26 cellular contexts compared by ENCODE assay signal in genomic region chr4:17550549-17550948, GRCh38. TPM values are rescaled to one million over a fixed set of nuclear protein-coding genes. Genes with fewer than 3 reads are reported as not detected.
DNase-seq lines count a peak whose midpoint lies in the region; ATAC-seq, FAIRE-seq and TF ChIP-seq lines count a peak whose summit lies in the region.
"Had no signal": no experiment of that assay in that cellular context is flagged by ENCODE, and none has a peak within 500 bp of the region (broad histone marks: within the 10 kb centered on the region; RNA-seq: fewer than 3 reads in every experiment).

No MANE protein-coding gene starts in this region.

- peak overlapping the region; percentile 15 for H3K27ac Mint-ChIP-seq in progenitor cell of endocrine pancreas
- H3K27ac Mint-ChIP-seq: CD14-positive monocyte; CD4-positive, alpha-beta T cell; GM23338 had no signal

- H3K9me3 ChIP-seq in HepG2 (ENCODE audit: low read length): no peaks in the 10 kb centered on the region
- H3K9me3 ChIP-seq in right lobe of liver: no peaks in the 10 kb centered on the region
- no peaks in the 10 kb centered on the region for H3K9me3 ChIP-seq in upper lobe of right lung
- H3K9me3 ChIP-seq in prostate gland: no peaks in the 10 kb centered on the region
- H3K9me3 ChIP-seq: A549; BE2C; BLaER1 treated with 17β-estradiol and CSF1 and Interleukin-3, amounts not matched to agents 10 nM and 100 nM; HAP-1 had no signal

- H2AFZ ChIP-seq in HepG2 (ENCODE audit: low read length) (no peak overlapping the region), KMS-11 (ENCODE audit: low read depth) (no peak overlapping the region; the same call in 1 of the 2 replicates)
- H2AFZ ChIP-seq: GM23338 had no signal

- H3K4me3 ChIP-seq in HepG2 (replicated peaks in 1 of 3; ENCODE audit: insufficient read depth in 1 of 3, low read depth in 2 of 3, low read length in 3 of 3): no peak overlapping the region
- H3K4me3 ChIP-seq in right lobe of liver: no peak overlapping the region
- H3K4me3 ChIP-seq in KMS-11 (IDR thresholded peaks at IDR 0.05; ENCODE audit: insufficient read depth, low read depth, low read length): no peak overlapping the region
- no peak overlapping the region for H3K4me3 ChIP-seq in upper lobe of right lung
- H3K4me3 ChIP-seq in prostate gland: no peak overlapping the region
- H3K4me3 ChIP-seq: BLaER1 treated with 17β-estradiol and CSF1 and Interleukin-3, amounts not matched to agents 10 nM and 100 nM; GM12878; GM23338; HAP-1 had no signal

- POLR2A ChIA-PET in HepG2 (lab: Yijun Ruan, JAX): interaction anchor here (0.6 kb wide), 1 partner anchor 59 kb away, joined by 3 read pairs; no protein-coding TSS in a partner anchor

- no peak for TF ChIP-seq RAD21 in HepG2 (CRISPR knock-in tag; IDR thresholded peaks at IDR 0.05)

- H3K4me1 Mint-ChIP-seq in progenitor cell of endocrine pancreas (ENCODE audit: low read depth): peaks cover 19% of the 10 kb centered on the region
- H3K4me1 Mint-ChIP-seq: GM23338 had no signal

- H3K27ac ChIP-seq in HepG2 (ENCODE audit: extremely low read length, insufficient read depth, low read length) (no peak overlapping the region), right lobe of liver (no peak overlapping the region), KMS-11 (no peak overlapping the region), upper lobe of right lung (no peak overlapping the region), prostate gland (no peak overlapping the region)
- H3K27ac ChIP-seq: A549; BLaER1 treated with 17β-estradiol and CSF1 and Interleukin-3, amounts not matched to agents 10 nM and 100 nM had no signal

- H3K9ac ChIP-seq in HepG2 (ENCODE audit: insufficient read depth, low read depth, low read length) (no peak overlapping the region), KMS-11 (no peak overlapping the region)

- intact Hi-C loops in HepG2 (cut with micrococcal nuclease; ENCODE audit: unreplicated experiment) (no loop called here), right lobe of liver (cut with DNase I) (no loop called here), upper lobe of right lung (cut with DNase I) (no loop called here), prostate gland (cut with DNase I) (loop anchor here (10.0 kb wide), 1 partner anchor 254 kb away; no protein-coding TSS in a partner anchor)

- H3K27me3 ChIP-seq in HepG2 (ENCODE audit: control insufficient read depth in 1 of 2, insufficient read depth in 2 of 2, low read length in 2 of 2) (no peaks in the 10 kb centered on the region), right lobe of liver (no peaks in the 10 kb centered on the region), KMS-11 (ENCODE audit: insufficient read depth, low read depth) (no peaks in the 10 kb centered on the region), upper lobe of right lung (no peaks in the 10 kb centered on the region), prostate gland (replicated peaks; ENCODE audit: insufficient read depth) (no peaks in the 10 kb centered on the region)
- H3K27me3 ChIP-seq: BE2C; BLaER1 treated with 17β-estradiol and CSF1 and Interleukin-3, amounts not matched to agents 10 nM and 100 nM had no signal

- 98% methylated on average over 3 of the region's 3 CpGs for WGBS in HepG2 (ENCODE audit: low lambda C conversion rate)
- 57% methylated on average over 3 of the region's 3 CpGs for WGBS in right lobe of liver (ENCODE audit: insufficient coverage, low coverage, low lambda C conversion rate, missing lambda C conversion rate)
- WGBS in prostate gland: 79% methylated on average over 3 of the region's 3 CpGs

- no peak overlapping the region for H3K4me3 Mint-ChIP-seq in progenitor cell of endocrine pancreas (ENCODE audit: low read depth)
- H3K4me3 Mint-ChIP-seq: CD4-positive, alpha-beta T cell; GM23338 had no signal

- TF ChIP-seq EP300 in HepG2 (IDR thresholded peaks at IDR 0.05; ENCODE audit: low read depth in 2 of 2, low read length in 2 of 2) (no peak), HepG2 (CRISPR knock-in tag; IDR thresholded peaks at IDR 0.05; ENCODE audit: borderline replicate concordance) (no peak)

- FAIRE-seq in HepG2 (lab: Jason Lieb, UNC): no peak
- FAIRE-seq: A549, D721Med, GM12878, H54 had no signal

- TF ChIP-seq CTCF in HepG2 (CRISPR knock-in tag; IDR thresholded peaks at IDR 0.05) (no peak), right lobe of liver (IDR thresholded peaks at IDR 0.05) (no peak), KMS-11 (conservative IDR thresholded peaks at IDR 0.05; ENCODE audit: low read depth, low read length) (no peak), progenitor cell of endocrine pancreas (IDR thresholded peaks at IDR 0.05; ENCODE audit: unreplicated experiment) (no peak), upper lobe of right lung (IDR thresholded peaks at IDR 0.05) (no peak), prostate gland (IDR thresholded peaks at IDR 0.05) (no peak)

- H3K36me3 ChIP-seq in HepG2 (replicated peaks in 1 of 2; ENCODE audit: control insufficient read depth in 1 of 2, insufficient read depth in 2 of 2, low read length in 2 of 2) (no peaks in the 10 kb centered on the region), right lobe of liver (no peaks in the 10 kb centered on the region), KMS-11 (ENCODE audit: insufficient read depth) (no peaks in the 10 kb centered on the region), upper lobe of right lung (no peaks in the 10 kb centered on the region), prostate gland (no peaks in the 10 kb centered on the region)
- H3K36me3 ChIP-seq: BE2C; BLaER1 treated with 17β-estradiol and CSF1 and Interleukin-3, amounts not matched to agents 10 nM and 100 nM; HAP-1 had no signal

- no TSS peak for BruUV-seq in HepG2 (replicated peaks; lab: Mats Ljungman, UMichigan)

- H3K4me1 ChIP-seq in HepG2 (ENCODE audit: insufficient read depth, low read length): peaks cover 46% of the 10 kb centered on the region
- peaks cover 0 to 11% (median 0%) of the 10 kb centered on the region in 4 donors for H3K4me1 ChIP-seq in right lobe of liver
- H3K4me1 ChIP-seq in KMS-11 (ENCODE audit: low read depth, poor library complexity, severe bottlenecking): peaks cover 42% of the 10 kb centered on the region
- no peaks in the 10 kb centered on the region for H3K4me1 ChIP-seq in upper lobe of right lung
- H3K4me1 ChIP-seq in prostate gland (replicated peaks): no peaks in the 10 kb centered on the region
- H3K4me1 ChIP-seq: A549; BE2C; BLaER1 treated with 17β-estradiol and CSF1 and Interleukin-3, amounts not matched to agents 10 nM and 100 nM; HAP-1 had no signal

- H3K27me3 Mint-ChIP-seq in progenitor cell of endocrine pancreas: peaks cover 11% of the 10 kb centered on the region

- ATAC-seq in HepG2: no peak
- no peak for ATAC-seq in right lobe of liver
- no peak for ATAC-seq in GM18511 (IDR thresholded peaks at IDR 0.05; ENCODE audit: unreplicated experiment)
- ATAC-seq in upper lobe of right lung: no peak

- DNase-seq in HepG2 (ENCODE audit: low spot score) (no peak), right lobe of liver (no peak), RPMI8226 (peak; percentile 62), progenitor cell of endocrine pancreas (ENCODE audit: low spot score, unreplicated experiment) (no peak), upper lobe of right lung (no peak), prostate gland (ENCODE audit: low spot score) (no peak)
- DNase-seq: 8988T; ACHN; AML-193; BE2C; CD4-positive, alpha-beta T cell; CD8-positive, alpha-beta memory T cell; DMS 273 treated with DMSO at 0.1 percent for 48 hours; DMS79; EL; GDM1 had no signal

- CTCF ChIA-PET in HepG2 (lab: Yijun Ruan, JAX; ENCODE audit: low intra/inter-chr PET ratio, low total read pairs): no interaction called here

- H3K36me3 Mint-ChIP-seq in progenitor cell of endocrine pancreas (ENCODE audit: insufficient read depth): no peaks in the 10 kb centered on the region
- H3K36me3 Mint-ChIP-seq: CD14-positive monocyte had no signal

- no peaks in the 10 kb centered on the region for H3K9me3 Mint-ChIP-seq in progenitor cell of endocrine pancreas (ENCODE audit: low read depth)
- H3K9me3 Mint-ChIP-seq: CD14-positive monocyte; CD4-positive, alpha-beta T cell; CD8-positive, alpha-beta memory T cell; GM23338 had no signal

- no peak overlapping the region for H3K4me2 ChIP-seq in HepG2 (ENCODE audit: low read depth, low read length)
- H3K4me2 ChIP-seq in KMS-11: peak overlapping the region; percentile 36
- H3K4me2 ChIP-seq: GM23338 had no signal

- no peaks in the 10 kb centered on the region for H3K79me2 ChIP-seq in HepG2 (ENCODE audit: insufficient read depth, low read length)
- no peaks in the 10 kb centered on the region for H3K79me2 ChIP-seq in KMS-11 (ENCODE audit: insufficient read depth, low read depth)

- in situ Hi-C loops in HepG2 (cut with HindIII; ENCODE audit: extremely low pct_ligation_motif_present, low pct_unique_long_range_greater_than_20kb): loop anchor here (10.0 to 25.0 kb wide), 2 partner anchors 254 to 462 kb away; partner anchors contain the start of gene LCORL

- H4K20me1 ChIP-seq in HepG2 (ENCODE audit: insufficient read depth, low read length): no peaks in the 10 kb centered on the region
- no peaks in the 10 kb centered on the region for H4K20me1 ChIP-seq in KMS-11 (ENCODE audit: insufficient read depth)
- H4K20me1 ChIP-seq: BLaER1 treated with 17β-estradiol and CSF1 and Interleukin-3, amounts not matched to agents 10 nM and 100 nM had no signal

- no peak for TF ChIP-seq POLR2A in HepG2 (IDR thresholded peaks at IDR 0.05; ENCODE audit: insufficient read depth in 1 of 2, low read depth in 2 of 2, low read length in 2 of 2)
- TF ChIP-seq POLR2A in right lobe of liver (IDR thresholded peaks at IDR 0.05): no peak
- no peak for TF ChIP-seq POLR2A in prostate gland (IDR thresholded peaks at IDR 0.05)

RNA-seq across cellular contexts. Expression of gene LAP3, which starts 26.4 kb away (rescaled TPM):
- total RNA-seq in HepG2 (2016; rRNA removed; fragmentation: Illumina TruSeq; extraction: Trizol) (125 and 177 TPM in 2 replicates), right lobe of liver (100 to 1,000 TPM in 4 of 6 experiments, 10 to 100 TPM in 2; 70.9 to 138 (median 102) TPM), progenitor cell of endocrine pancreas (76.4 and 81.6 TPM in 2 replicates), upper lobe of right lung (97.6 TPM), prostate gland (10 to 100 TPM; 55.8 to 98.1 TPM)
- total RNA-seq in HepG2 (2016; cell fraction: cytosol; rRNA removed; fragmentation: Illumina TruSeq; extraction: Trizol; ENCODE audit: low read depth): 15.4 and 16.0 TPM in 2 replicates
- total RNA-seq in HepG2 (2016; cell fraction: insoluble cytoplasmic fraction; rRNA removed; fragmentation: Illumina TruSeq; extraction: Trizol): 126 and 179 TPM in 2 replicates
- total RNA-seq in HepG2 (2016; cell fraction: membrane; rRNA removed; fragmentation: Illumina TruSeq; extraction: Trizol): 26.0 and 30.3 TPM in 2 replicates
- 64.4 and 68.5 TPM in 2 replicates for total RNA-seq in HepG2 (2016; cell fraction: nucleus; rRNA removed; fragmentation: Illumina TruSeq; extraction: Trizol)
- polyA plus RNA-seq in HepG2 (2011; rRNA removed): 90.5 and 106 TPM in 2 replicates
- polyA plus RNA-seq in HepG2 (2011; cell fraction: cytosol; rRNA removed): 74.5 and 100 TPM in 2 replicates
- polyA plus RNA-seq in HepG2 (2011; cell fraction: nucleus; rRNA removed): 37.3 and 46.1 TPM in 2 replicates
- 128 and 190 TPM in 2 replicates for polyA plus RNA-seq in HepG2 (2012)
- 10.5 and 11.8 TPM in 2 replicates for polyA plus RNA-seq in HepG2 (2016; cell fraction: cytosol; fragmentation: Illumina TruSeq; extraction: Trizol; ENCODE audit: low read depth)
- polyA plus RNA-seq in HepG2 (2016; cell fraction: insoluble cytoplasmic fraction; fragmentation: Illumina TruSeq; extraction: Trizol; ENCODE audit: low read depth): 153 and 156 TPM in 2 replicates
- 17.8 and 21.9 TPM in 2 replicates for polyA plus RNA-seq in HepG2 (2016; cell fraction: membrane; fragmentation: Illumina TruSeq; extraction: Trizol; ENCODE audit: low read depth)
- 62.6 and 62.9 TPM in 2 replicates for polyA plus RNA-seq in HepG2 (2016; cell fraction: nucleus; fragmentation: Illumina TruSeq; extraction: Trizol; ENCODE audit: insufficient read depth, low read depth)
- 16.6 and 36.0 TPM in 2 replicates for polyA minus RNA-seq in HepG2 (2011; rRNA and poly(A)+ RNA removed; ENCODE audit: low replicate concordance)
- 59.6 and 67.2 TPM in 2 replicates for polyA minus RNA-seq in HepG2 (2011; cell fraction: cytosol; rRNA and poly(A)+ RNA removed)
- polyA minus RNA-seq in HepG2 (2011; cell fraction: nucleus; rRNA and poly(A)+ RNA removed): 98.4 and 124 TPM in 2 replicates

RNA-seq across cellular contexts. Expression of gene CLRN2, which starts 35.6 kb away (rescaled TPM):
- not detected in 2 replicates for total RNA-seq in HepG2 (2016; rRNA removed; fragmentation: Illumina TruSeq; extraction: Trizol)
- not detected in 2 replicates for total RNA-seq in HepG2 (2016; cell fraction: cytosol; rRNA removed; fragmentation: Illumina TruSeq; extraction: Trizol; ENCODE audit: low read depth)
- total RNA-seq in HepG2 (2016; cell fraction: insoluble cytoplasmic fraction; rRNA removed; fragmentation: Illumina TruSeq; extraction: Trizol): not detected in 2 replicates
- total RNA-seq in HepG2 (2016; cell fraction: membrane; rRNA removed; fragmentation: Illumina TruSeq; extraction: Trizol): not detected in 2 replicates
- total RNA-seq in HepG2 (2016; cell fraction: nucleus; rRNA removed; fragmentation: Illumina TruSeq; extraction: Trizol): not detected in 2 replicates
- polyA plus RNA-seq in HepG2 (2011; rRNA removed): not detected in 2 replicates
- not detected in 2 replicates for polyA plus RNA-seq in HepG2 (2011; cell fraction: cytosol; rRNA removed)
- polyA plus RNA-seq in HepG2 (2011; cell fraction: nucleus; rRNA removed): 0.31 TPM in 1 of 2 replicates, not detected in the other
- polyA plus RNA-seq in HepG2 (2012): 0.27 TPM in 1 of 2 replicates, not detected in the other
- polyA plus RNA-seq in HepG2 (2016; cell fraction: cytosol; fragmentation: Illumina TruSeq; extraction: Trizol; ENCODE audit: low read depth): not detected in 2 replicates
- polyA plus RNA-seq in HepG2 (2016; cell fraction: insoluble cytoplasmic fraction; fragmentation: Illumina TruSeq; extraction: Trizol; ENCODE audit: low read depth): not detected in 2 replicates
- not detected in 2 replicates for polyA plus RNA-seq in HepG2 (2016; cell fraction: membrane; fragmentation: Illumina TruSeq; extraction: Trizol; ENCODE audit: low read depth)
- polyA plus RNA-seq in HepG2 (2016; cell fraction: nucleus; fragmentation: Illumina TruSeq; extraction: Trizol; ENCODE audit: insufficient read depth, low read depth): not detected in 2 replicates
- polyA minus RNA-seq in HepG2 (2011; rRNA and poly(A)+ RNA removed; ENCODE audit: low replicate concordance): not detected in 2 replicates
- polyA minus RNA-seq in HepG2 (2011; cell fraction: cytosol; rRNA and poly(A)+ RNA removed): not detected in 2 replicates
- not detected in 2 replicates for polyA minus RNA-seq in HepG2 (2011; cell fraction: nucleus; rRNA and poly(A)+ RNA removed)
- total RNA-seq in right lobe of liver: not detected
- total RNA-seq in progenitor cell of endocrine pancreas: not detected in 2 replicates
- total RNA-seq in upper lobe of right lung: not detected
- total RNA-seq in prostate gland: not detected
- total RNA-seq: CD4-positive, alpha-beta T cell; CD8-positive, alpha-beta memory T cell; GM12878; GM23338 had no signal
- polyA plus RNA-seq: A549; CD14-positive monocyte; CD8-positive, alpha-beta memory T cell; GM12878; GM23338 had no signal

RNA-seq across cellular contexts. Expression of gene QDPR, which starts 38.7 kb away (rescaled TPM):
- total RNA-seq in HepG2 (2016; rRNA removed; fragmentation: Illumina TruSeq; extraction: Trizol) (9.9 and 32.4 TPM in 2 replicates), right lobe of liver (100 to 1,000 TPM in 2 of 6 experiments, 10 to 100 TPM in 4; 43.4 to 154 (median 81.5) TPM), progenitor cell of endocrine pancreas (52.0 and 53.0 TPM in 2 replicates), upper lobe of right lung (38.2 TPM), prostate gland (10 to 100 TPM; 11.4 to 18.9 TPM)
- 5.2 and 5.9 TPM in 2 replicates for total RNA-seq in HepG2 (2016; cell fraction: cytosol; rRNA removed; fragmentation: Illumina TruSeq; extraction: Trizol; ENCODE audit: low read depth)
- 10.8 and 29.3 TPM in 2 replicates for total RNA-seq in HepG2 (2016; cell fraction: insoluble cytoplasmic fraction; rRNA removed; fragmentation: Illumina TruSeq; extraction: Trizol)
- 21.9 and 22.0 TPM in 2 replicates for total RNA-seq in HepG2 (2016; cell fraction: membrane; rRNA removed; fragmentation: Illumina TruSeq; extraction: Trizol)
- total RNA-seq in HepG2 (2016; cell fraction: nucleus; rRNA removed; fragmentation: Illumina TruSeq; extraction: Trizol): 16.5 and 17.7 TPM in 2 replicates
- polyA plus RNA-seq in HepG2 (2011; rRNA removed): 84.0 and 95.5 TPM in 2 replicates
- polyA plus RNA-seq in HepG2 (2011; cell fraction: cytosol; rRNA removed): 88.8 and 113 TPM in 2 replicates
- polyA plus RNA-seq in HepG2 (2011; cell fraction: nucleus; rRNA removed): 38.4 and 46.2 TPM in 2 replicates
- polyA plus RNA-seq in HepG2 (2012): 78.4 and 108 TPM in 2 replicates
- polyA plus RNA-seq in HepG2 (2016; cell fraction: cytosol; fragmentation: Illumina TruSeq; extraction: Trizol; ENCODE audit: low read depth): 28.6 and 35.0 TPM in 2 replicates
- polyA plus RNA-seq in HepG2 (2016; cell fraction: insoluble cytoplasmic fraction; fragmentation: Illumina TruSeq; extraction: Trizol; ENCODE audit: low read depth): 102 and 112 TPM in 2 replicates
- polyA plus RNA-seq in HepG2 (2016; cell fraction: membrane; fragmentation: Illumina TruSeq; extraction: Trizol; ENCODE audit: low read depth): 43.5 and 45.2 TPM in 2 replicates
- polyA plus RNA-seq in HepG2 (2016; cell fraction: nucleus; fragmentation: Illumina TruSeq; extraction: Trizol; ENCODE audit: insufficient read depth, low read depth): 50.5 and 56.3 TPM in 2 replicates
- 32.0 and 89.7 TPM in 2 replicates for polyA minus RNA-seq in HepG2 (2011; rRNA and poly(A)+ RNA removed; ENCODE audit: low replicate concordance)
- polyA minus RNA-seq in HepG2 (2011; cell fraction: cytosol; rRNA and poly(A)+ RNA removed): 39.3 and 42.6 TPM in 2 replicates
- polyA minus RNA-seq in HepG2 (2011; cell fraction: nucleus; rRNA and poly(A)+ RNA removed): 66.9 and 70.4 TPM in 2 replicates
